32 cellular contexts compared by ENCODE assay signal in the genomic region with DNA sequence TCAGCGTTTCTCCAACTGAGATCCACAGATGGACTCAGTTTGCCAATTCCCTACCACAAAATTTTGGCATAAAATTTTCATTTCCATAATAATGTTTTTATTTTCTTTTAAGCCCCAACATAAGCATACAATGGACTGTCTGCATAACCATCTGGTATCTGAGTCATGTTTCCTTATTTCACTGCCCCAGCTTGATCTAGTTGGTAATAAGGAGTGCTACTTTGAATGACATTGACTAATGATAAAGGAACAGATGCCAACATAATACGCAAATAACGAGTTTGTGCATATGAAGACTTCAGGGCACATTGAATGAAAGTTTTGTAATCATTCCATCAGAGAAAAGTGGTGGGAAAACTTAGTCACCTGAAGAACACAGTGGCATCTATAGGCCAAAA. TPM values are rescaled to one million over a fixed set of nuclear protein-coding genes. Genes with fewer than 3 reads are reported as not detected.
A peak's percentile ranks its signal among the peaks of the same experiment; 100 is the strongest.
DNase-seq lines count a peak whose midpoint lies in the region; ATAC-seq and TF ChIP-seq lines count a peak whose summit lies in the region.
"Had no signal": no experiment of that assay in that cellular context is flagged by ENCODE, and none has a peak within 500 bp of the region (broad histone marks: within the 10 kb centered on the region; RNA-seq: fewer than 3 reads in every experiment).

No MANE protein-coding gene starts in this region.

- peak overlapping the region; percentile 83 to 86 for H3K27ac ChIP-seq in esophagus (ENCODE audit: low read depth in 2 of 2, low read length in 1 of 2)
- peak overlapping the region; percentile 28 for H3K27ac ChIP-seq in suprapubic skin
- H3K27ac ChIP-seq: 22Rv1, GM23248, hepatocyte, left lung, WERI-Rb-1 had no signal

- H3K9me3 ChIP-seq in esophagus (ENCODE audit: control insufficient read depth in 2 of 2, insufficient read depth in 1 of 2, low read depth in 1 of 2, low read length in 1 of 2) (no peaks in the 10 kb centered on the region), suprapubic skin (no peaks in the 10 kb centered on the region)
- H3K9me3 ChIP-seq: left lung, MG63 had no signal

- WGBS in esophagus, 2 donors, result 44 to 52% methylated on average over 3 of the region's 3 CpGs
- 50% methylated on average over 3 of the region's 3 CpGs for WGBS in suprapubic skin

- DNase-seq in NCI-H1694 (lab: John Stamatoyannopoulos, UW), result peak; percentile 9
- no peak for DNase-seq in NCI-H1694 treated with DMSO at 0.1 percent for 48 hours (lab: John Stamatoyannopoulos, UW)
- peak; percentile 77 for DNase-seq in NCI-H69 (lab: John Stamatoyannopoulos, UW)
- DNase-seq in suprapubic skin (ENCODE audit: low spot score in 2 of 2), result no peak
- DNase-seq in DMS53 treated with DMSO at 0.1 percent for 48 hours (lab: John Stamatoyannopoulos, UW; ENCODE audit: unreplicated experiment), result no peak
- DNase-seq: activated CD4-positive, alpha-beta T cell treated with anti-CD3 and anti-CD28 coated beads, Interleukin-2, amount 10 ng/mL, durations not matched to agents 7 days and 5 days; activated CD8-positive, alpha-beta memory T cell treated with anti-CD3 and anti-CD28 coated beads, Interleukin-2, amount 10 ng/mL, durations not matched to agents 7 days and 5 days; activated naive CD8-positive, alpha-beta T cell treated with anti-CD3 and anti-CD28 coated beads, Interleukin-2, amount 50 U/mL, for 24 hours; activated T-cell treated with anti-CD3 and anti-CD28 coated beads, Interleukin-2, amount 50 U/mL, for 48 hours; CD4-positive, alpha-beta T cell; cerebellar nuclear complex; EL; GM23248; HFFc6; left lung; MG63; NCI-H1417; NCI-H2107; NCI-H510A; NK-92 treated with Interleukin-12 subunit alpha and Interleukin-12 subunit beta, amount 100 ng/mL, for 24 hours; SIG-M5; stimulated activated CD4-positive, alpha-beta T cell treated with anti-CD3 and anti-CD28 coated beads, Interleukin-15, amount 100 ng/mL, for 24 hours; stimulated activated naive CD4-positive, alpha-beta T cell; T-helper 9 cell; WERI-Rb-1 had no signal

- H3K4me1 ChIP-seq in esophagus (ENCODE audit: control insufficient read depth in 2 of 2, insufficient read depth in 2 of 2, low read length in 1 of 2) (no peaks in the 10 kb centered on the region), suprapubic skin (peaks cover 6% of the 10 kb centered on the region)

- no peak for TF ChIP-seq EP300 in suprapubic skin (IDR thresholded peaks at IDR 0.05)

- no peaks in the 10 kb centered on the region for H3K27me3 ChIP-seq in esophagus (ENCODE audit: control insufficient read depth in 1 of 2, insufficient read depth in 2 of 2, low read length in 2 of 2)
- no peaks in the 10 kb centered on the region for H3K27me3 ChIP-seq in suprapubic skin
- H3K27me3 ChIP-seq: hepatocyte, left lung, MG63 had no signal

- no peak for TF ChIP-seq POLR2A in suprapubic skin (IDR thresholded peaks at IDR 0.05)

- TF ChIP-seq CTCF in suprapubic skin (IDR thresholded peaks at IDR 0.05), result no peak

- H3K36me3 ChIP-seq in esophagus (ENCODE audit: control insufficient read depth in 2 of 2, insufficient read depth in 2 of 2, low read length in 1 of 2) (no peaks in the 10 kb centered on the region), suprapubic skin (no peaks in the 10 kb centered on the region)
- H3K36me3 ChIP-seq: left lung, MG63, WERI-Rb-1 had no signal

- ATAC-seq in HG02759 (IDR thresholded peaks at IDR 0.05; ENCODE audit: unreplicated experiment), result no peak
- ATAC-seq in HG02678 (IDR thresholded peaks at IDR 0.05; ENCODE audit: unreplicated experiment), result no peak
- ATAC-seq: activated CD8-positive, alpha-beta memory T cell treated with anti-CD3 and anti-CD28 coated beads, Interleukin-2, amount 10 ng/mL, durations not matched to agents 7 days and 5 days; activated naive CD8-positive, alpha-beta T cell treated with anti-CD3 and anti-CD28 coated beads, Interleukin-2, amount 50 U/mL, for 24 hours; GM12878; left lung; Panc1 had no signal

- H3K4me3 ChIP-seq in esophagus (ENCODE audit: low read depth in 1 of 2, low read length in 2 of 2) (no peak overlapping the region), suprapubic skin (no peak overlapping the region)
- H3K4me3 ChIP-seq: GM12878, GM23248, hepatocyte, left lung, MG63 had no signal

RNA-seq across cellular contexts. Expression of gene MBD2, which starts 8.8 kb away (rescaled TPM):
- polyA plus RNA-seq in esophagus, result 10 to 100 TPM; 55.0 to 55.6 TPM
- 10 to 100 TPM; 40.8 to 55.8 (median 45.0) TPM for total RNA-seq in suprapubic skin

RNA-seq across cellular contexts. Expression of gene POLI, which starts 36.1 kb away (rescaled TPM):
- polyA plus RNA-seq in esophagus, result 10 to 100 TPM in 1 of 2 donors, 1 to 10 TPM in 1; 4.9 to 14.2 TPM
- total RNA-seq in suprapubic skin, result 10 to 100 TPM in 3 of 4 donors, 1 to 10 TPM in 1; 6.4 to 40.4 (median 18.6) TPM

Comparison
In these comparisons a context has a peak if more than half of its experiments do, and no peak if none do; other contexts are left out.
1. DNase-seq: peak in NCI-H1694 (single experiment) and NCI-H69 (single experiment); none in NCI-H1694 treated with DMSO at 0.1 percent for 48 hours (single experiment), suprapubic skin (0 of 2) and DMS53 treated with DMSO at 0.1 percent for 48 hours (single experiment).